In the genomic region with DNA sequence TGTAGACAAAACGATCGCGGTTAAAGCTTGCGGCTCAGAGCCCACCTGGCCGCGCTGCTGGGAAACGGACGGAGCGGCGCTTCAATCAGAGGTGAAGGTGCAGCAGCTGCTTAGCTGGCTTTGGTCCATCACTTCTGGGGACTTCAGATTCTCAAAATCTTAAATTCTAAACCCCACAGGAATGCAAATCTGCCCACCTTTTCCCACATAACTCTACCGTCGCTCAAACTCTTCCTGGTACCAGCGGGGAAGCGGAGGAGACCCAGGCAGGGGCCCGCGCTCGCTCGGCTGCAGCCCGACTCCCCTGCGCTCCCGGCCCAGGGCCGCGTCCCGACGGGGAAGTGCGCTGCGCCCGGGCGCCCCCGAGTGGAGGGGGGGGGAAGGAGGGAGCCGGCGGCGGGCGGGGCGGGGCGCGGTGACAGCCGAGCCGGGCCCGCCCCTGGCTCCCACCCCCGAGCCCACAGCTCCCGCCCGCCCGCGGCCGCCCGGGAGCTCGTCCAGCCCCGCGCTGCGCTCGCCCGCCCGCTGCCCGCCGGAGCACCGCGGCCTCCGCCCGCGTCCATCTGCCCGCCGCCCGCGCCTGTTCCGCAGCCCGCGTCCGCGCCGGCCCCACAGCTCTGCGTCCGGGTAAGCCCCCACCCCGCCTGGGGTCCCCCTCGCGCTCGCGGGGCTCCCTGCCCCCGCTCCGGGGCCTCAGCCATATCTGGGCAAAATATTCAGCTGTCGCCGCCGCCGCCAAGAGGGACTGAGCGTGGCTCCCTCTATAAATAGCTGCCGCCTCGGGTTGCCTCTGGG, we compare ENCODE assay signal across 8 cellular contexts. TPM values are rescaled to one million over a fixed set of nuclear protein-coding genes. Genes with fewer than 3 reads are reported as not detected.
DNase-seq lines count a peak whose midpoint lies in the region; ATAC-seq and TF ChIP-seq lines count a peak whose summit lies in the region.

Gene TMOD1 (plus strand): TSS at position 490 of the 795 bp plus-strand sequence. CDS start 22,523 bp downstream, outside the sequence.

- H2AFZ ChIP-seq in Karpas-422 (ENCODE audit: low read length), result peak within 1 kb of the TSS; percentile 94

- H3K4me2 ChIP-seq in Karpas-422 (ENCODE audit: low read depth, low read length, poor library complexity, severe bottlenecking), result peak within 1 kb of the TSS; percentile 81

- H3K9ac ChIP-seq in Karpas-422 (ENCODE audit: low read length) (peak within 1 kb of the TSS; percentile 62), skeletal muscle tissue (ENCODE audit: low read depth in 1 of 3, low read length in 3 of 3) (peak within 1 kb of the TSS; percentile 89 to 98 (median 92))

- no peaks in the 10 kb centered on the region for H3K79me2 ChIP-seq in Karpas-422 (ENCODE audit: low read length)

- peaks cover 9% of the 10 kb centered on the region for H3K36me3 Mint-ChIP-seq in brain

- no peak for TF ChIP-seq CTCF in brain (conservative IDR thresholded peaks at IDR 0.05)

- H3K27ac ChIP-seq in Karpas-422 (ENCODE audit: low read length), result no peak within 1 kb of the TSS
- H3K27ac ChIP-seq in skeletal muscle tissue (ENCODE audit: low read depth, low read length), result peak within 1 kb of the TSS; percentile 95

- H3K4me3 Mint-ChIP-seq in brain, result peak within 1 kb of the TSS; percentile 82 to 90 (median 84)

- ATAC-seq in GM21717 (IDR thresholded peaks at IDR 0.05; ENCODE audit: unreplicated experiment), result peak; percentile 65

- peaks cover 2 to 32% (median 6%) of the 10 kb centered on the region in 5 experiments for H3K9me3 Mint-ChIP-seq in brain

- peak within 1 kb of the TSS; percentile 73 for H3K4me3 ChIP-seq in Karpas-422 (ENCODE audit: low read length)
- H3K4me3 ChIP-seq in skeletal muscle tissue (ENCODE audit: low read length in 3 of 3), result peak within 1 kb of the TSS; percentile 82 to 92 (median 87)

- peaks cover 42% of the 10 kb centered on the region for H3K27me3 Mint-ChIP-seq in brain

- H3K4me1 Mint-ChIP-seq in brain, result peaks cover 16% of the 10 kb centered on the region

- H3K27me3 ChIP-seq in Karpas-422 (ENCODE audit: low read length), result no peaks in the 10 kb centered on the region
- no peaks in the 10 kb centered on the region for H3K27me3 ChIP-seq in skeletal muscle tissue (ENCODE audit: control insufficient read depth in 3 of 3, insufficient read depth in 3 of 3, low read length in 3 of 3)

- no peaks in the 10 kb centered on the region for H4K20me1 ChIP-seq in Karpas-422 (ENCODE audit: insufficient read depth, low read depth, low read length)

- peak within 1 kb of the TSS in 4 of 5 experiments; percentile 34 to 82 (median 50) for H3K27ac Mint-ChIP-seq in brain

- DNase-seq in EH (ENCODE audit: low read depth) (peak; percentile 59), Karpas-422 (peak; percentile 83), SW 1271 (lab: John Stamatoyannopoulos, UW) (peak; percentile 21 to 47), iPS-NIHi11 (ENCODE audit: low spot score) (peak; percentile 97), NCI-H128 (lab: John Stamatoyannopoulos, UW; ENCODE audit: unreplicated experiment) (no peak)

- H3K36me3 ChIP-seq in Karpas-422 (ENCODE audit: insufficient read depth, low read length) (0 out of 2 replicates have a peak, but pooled peaks cover 6% of the 10 kb centered on the region), skeletal muscle tissue (ENCODE audit: control insufficient read depth in 3 of 3, insufficient read depth in 3 of 3, low read length in 3 of 3) (peaks cover 0 to 2% (median under 1%) of the 10 kb centered on the region in 3 donors)

- H3K4me1 ChIP-seq in Karpas-422 (ENCODE audit: low read length) (peaks cover 26% of the 10 kb centered on the region), skeletal muscle tissue (ENCODE audit: control insufficient read depth in 3 of 3, insufficient read depth in 3 of 3, low read length in 3 of 3) (peaks cover 34 to 46% (median 41%) of the 10 kb centered on the region in 3 donors)

- no peaks in the 10 kb centered on the region for H3K9me3 ChIP-seq in Karpas-422 (ENCODE audit: low read length)
- H3K9me3 ChIP-seq in skeletal muscle tissue (ENCODE audit: control insufficient read depth in 3 of 3, low read length in 3 of 3), result no peaks in the 10 kb centered on the region

- no peaks in the 10 kb centered on the region for H3K9me2 ChIP-seq in Karpas-422 (replicated peaks; ENCODE audit: insufficient read depth, low read length)

RNA-seq across cellular contexts. Expression of gene TMOD1, which starts in this region (rescaled TPM):
- total RNA-seq in Karpas-422 (2014; rRNA removed; shearing (Covaris generic); ENCODE audit: low replicate concordance), result 0.25 TPM in 1 of 2 replicates, not detected in the other
- 29.7 TPM for polyA plus RNA-seq in brain (ENCODE audit: insufficient read depth, low read depth, low replicate concordance)
- total RNA-seq in skeletal muscle tissue, result 45.9 TPM

Comparison
In these comparisons a context has a peak if more than half of its experiments do, and no peak if none do; other contexts are left out.
1. RNA of gene TMOD1 (total RNA-seq): 45.9 TPM in skeletal muscle tissue (single experiment); 0.25 TPM in Karpas-422; every median in the first group is over 10 times any median in the second.
2. Peak in DNase-seq, H3K4me3 ChIP-seq, H3K9ac ChIP-seq and H3K4me2 ChIP-seq in Karpas-422; RNA of the gene not detected or under 1 TPM.